ENCODE assay signal across 14 cellular contexts in the genomic region with DNA sequence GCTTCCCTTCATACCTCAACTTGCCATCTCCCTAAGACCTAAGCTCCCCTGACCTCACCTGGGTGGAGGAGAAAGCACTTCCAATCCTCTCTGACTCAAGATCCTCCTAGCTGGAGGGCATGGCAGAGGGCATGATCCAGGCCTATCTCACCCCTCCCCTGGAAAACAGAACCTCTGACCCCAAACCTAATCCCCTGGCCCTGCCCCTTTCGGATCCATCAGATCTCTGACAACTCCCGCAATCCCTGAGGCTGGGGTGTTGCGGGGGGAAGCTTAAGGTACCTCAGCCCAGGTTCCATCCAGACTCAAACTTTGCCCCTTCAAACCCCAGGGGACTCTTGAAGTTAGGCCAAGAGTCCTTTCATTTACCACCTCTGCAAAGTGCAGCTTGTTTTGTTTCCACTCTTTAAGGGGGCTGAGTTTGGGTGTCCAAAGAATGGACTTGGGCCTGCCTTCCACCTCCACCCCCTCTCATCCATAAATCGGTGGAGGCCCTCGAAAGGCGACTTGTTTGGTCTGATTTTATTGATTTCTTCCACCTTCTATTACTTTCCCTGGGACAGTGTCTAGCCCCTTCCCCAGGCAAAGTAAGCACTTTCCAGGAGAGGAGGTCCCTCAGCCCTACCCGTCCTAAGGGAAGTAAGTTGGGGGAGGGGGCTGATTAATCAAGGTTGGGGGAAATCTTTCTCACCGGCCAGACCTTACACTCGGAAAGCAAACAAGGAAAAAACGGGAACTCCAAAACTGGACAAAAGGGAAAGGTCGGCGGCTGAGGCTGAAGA. TPM values are rescaled to one million over a fixed set of nuclear protein-coding genes. Genes with fewer than 3 reads are reported as not detected.
DNase-seq lines count a peak whose midpoint lies in the region; FAIRE-seq and TF ChIP-seq lines count a peak whose summit lies in the region.
"Had no signal": no experiment of that assay in that cellular context is flagged by ENCODE, and none has a peak within 500 bp of the region (broad histone marks: within the 10 kb centered on the region; RNA-seq: fewer than 3 reads in every experiment).

No MANE protein-coding gene starts in this region.

- H3K9me3 ChIP-seq in NT2/D1 (ENCODE audit: insufficient read depth, low read length) (no peaks in the 10 kb centered on the region), ectodermal cell (ENCODE audit: control insufficient read depth, low read length) (no peaks in the 10 kb centered on the region), kidney (ENCODE audit: control insufficient read depth in 1 of 2, low read length in 2 of 2) (no peaks in the 10 kb centered on the region), uterus (no peaks in the 10 kb centered on the region)
- H3K9me3 ChIP-seq: esophagus squamous epithelium had no signal

- peaks cover 30% of the 10 kb centered on the region for H3K4me1 Mint-ChIP-seq in T-helper 2 cell treated with Interferon-gamma antibody and Interleukin-4, amounts not matched to agents 5 μg/mL and 100 μg/mL, for 36 hours (ENCODE audit: low read depth)
- peaks cover 32% of the 10 kb centered on the region for H3K4me1 Mint-ChIP-seq in neural crest cell

- no peak for DNase-seq in T-helper 2 cell treated with Interferon-gamma antibody and Interleukin-4, amounts not matched to agents 5 μg/mL and 100 μg/mL, for 36 hours (ENCODE audit: low spot score)
- DNase-seq in T-helper 2 cell (no peak), NT2/D1 (ENCODE audit: low read depth, low spot score) (no peak), neural crest cell (ENCODE audit: low read depth, low spot score) (no peak), kidney (no peak), uterus (no peak), foreskin fibroblast (no peak)
- DNase-seq: 8988T; activated CD4-positive, alpha-beta T cell treated with anti-CD3 and anti-CD28 coated beads, Interleukin-2, amount 50 U/mL, for 4 hours; esophagus squamous epithelium; left cardiac atrium; NCI-H524 treated with DMSO at 0.1 percent for 48 hours had no signal

- no peaks in the 10 kb centered on the region for H3K36me3 ChIP-seq in NT2/D1 (ENCODE audit: insufficient read depth, insufficient read length, low read length)
- H3K36me3 ChIP-seq in ectodermal cell (ENCODE audit: control insufficient read depth, insufficient read depth, low read length): no peaks in the 10 kb centered on the region
- H3K36me3 ChIP-seq in kidney (ENCODE audit: control insufficient read depth in 1 of 2, insufficient read depth in 2 of 2, low read length in 2 of 2): no peaks in the 10 kb centered on the region
- no peaks in the 10 kb centered on the region for H3K36me3 ChIP-seq in uterus
- H3K36me3 ChIP-seq: esophagus squamous epithelium had no signal

- H3K4me1 ChIP-seq in NT2/D1 (ENCODE audit: insufficient read depth, insufficient read length) (peaks cover 3% of the 10 kb centered on the region), ectodermal cell (ENCODE audit: control insufficient read depth, insufficient read depth, low read length) (peaks cover 30% of the 10 kb centered on the region), kidney (ENCODE audit: control insufficient read depth in 1 of 2, insufficient read depth in 1 of 2, low read depth in 1 of 2, low read length in 2 of 2) (peaks cover under 1 to 7% of the 10 kb centered on the region in 2 donors), uterus (peaks cover 0 to 12% of the 10 kb centered on the region in 2 donors)
- H3K4me1 ChIP-seq: parathyroid adenoma had no signal

- H3K27me3 Mint-ChIP-seq in T-helper 2 cell treated with Interferon-gamma antibody and Interleukin-4, amounts not matched to agents 5 μg/mL and 100 μg/mL, for 36 hours (ENCODE audit: low read depth): peaks cover 60% of the 10 kb centered on the region
- H3K27me3 Mint-ChIP-seq in neural crest cell (ENCODE audit: low read depth): peaks cover 80% of the 10 kb centered on the region

- no peaks in the 10 kb centered on the region for H3K9me3 Mint-ChIP-seq in T-helper 2 cell treated with Interferon-gamma antibody and Interleukin-4, amounts not matched to agents 5 μg/mL and 100 μg/mL, for 36 hours
- no peaks in the 10 kb centered on the region for H3K9me3 Mint-ChIP-seq in neural crest cell

- intact Hi-C loops in kidney (cut with DNase I) (loop anchor here (5.0 kb wide), 1 partner anchor 60 kb away; a partner anchor contains a TSS), uterus (cut with DNase I; ENCODE audit: low total_unique reads) (no loop called here)

- peak overlapping the region; percentile 60 for H3K27ac ChIP-seq in ectodermal cell (ENCODE audit: insufficient read depth, low read depth, low read length, poor library complexity, severe bottlenecking)
- H3K27ac ChIP-seq in kidney (ENCODE audit: low read depth in 2 of 2, low read length in 2 of 2): no peak overlapping the region
- no peak overlapping the region for H3K27ac ChIP-seq in uterus
- H3K27ac ChIP-seq: esophagus squamous epithelium, parathyroid adenoma had no signal

- TF ChIP-seq CTCF in neural crest cell (conservative IDR thresholded peaks at IDR 0.05) (no peak), kidney (IDR thresholded peaks at IDR 0.05; ENCODE audit: borderline replicate concordance, extremely low read depth, insufficient read depth) (no peak), uterus (IDR thresholded peaks at IDR 0.05) (no peak), foreskin fibroblast (IDR thresholded peaks at IDR 0.05; ENCODE audit: low read depth, low read length) (no peak)

- H3K27ac Mint-ChIP-seq in T-helper 2 cell treated with Interferon-gamma antibody and Interleukin-4, amounts not matched to agents 5 μg/mL and 100 μg/mL, for 36 hours: no peak overlapping the region
- no peak overlapping the region for H3K27ac Mint-ChIP-seq in neural crest cell (ENCODE audit: unreplicated experiment)

- H3K27me3 ChIP-seq in NT2/D1 (ENCODE audit: insufficient read depth, insufficient read length) (peaks cover 62% of the 10 kb centered on the region), ectodermal cell (ENCODE audit: control insufficient read depth, insufficient read depth, low read length, poor library complexity, severe bottlenecking) (peaks cover 67% of the 10 kb centered on the region), uterus (peaks cover 0 to 35% of the 10 kb centered on the region in 2 donors)

- TF ChIP-seq POLR2A in uterus (IDR thresholded peaks at IDR 0.05): no peak

- no peak for FAIRE-seq in kidney (lab: Jason Lieb, UNC)

- WGBS in ectodermal cell, 2 experiments: 1% methylated on average over 12 of the region's 12 CpGs

- no peaks in the 10 kb centered on the region for H3K36me3 Mint-ChIP-seq in T-helper 2 cell treated with Interferon-gamma antibody and Interleukin-4, amounts not matched to agents 5 μg/mL and 100 μg/mL, for 36 hours (ENCODE audit: low read depth)
- no peaks in the 10 kb centered on the region for H3K36me3 Mint-ChIP-seq in neural crest cell (ENCODE audit: low read depth)

- H3K9ac ChIP-seq in NT2/D1 (ENCODE audit: insufficient read length, low read depth) (peak overlapping the region; percentile 76), kidney (ENCODE audit: low read length in 2 of 2) (no peak overlapping the region)
- H3K9ac ChIP-seq: parathyroid adenoma had no signal

- H3K4me3 Mint-ChIP-seq in T-helper 2 cell treated with Interferon-gamma antibody and Interleukin-4, amounts not matched to agents 5 μg/mL and 100 μg/mL, for 36 hours: peak overlapping the region; percentile 34
- H3K4me3 Mint-ChIP-seq in neural crest cell: peak overlapping the region; percentile 89

- H3K4me3 ChIP-seq in NT2/D1 (ENCODE audit: insufficient read length, low read depth) (peak overlapping the region; percentile 69), ectodermal cell (ENCODE audit: insufficient read depth, low read depth, low read length) (peak overlapping the region; percentile 82), kidney (ENCODE audit: low read length in 2 of 2) (no peak overlapping the region), uterus (no peak overlapping the region), foreskin fibroblast (ENCODE audit: low read depth in 1 of 2, low read length in 2 of 2) (no peak overlapping the region)
- H3K4me3 ChIP-seq: esophagus squamous epithelium had no signal

RNA-seq across cellular contexts. Expression of a gene that starts 2.6 kb away (rescaled TPM):
- polyA plus RNA-seq in ectodermal cell (2013, experiment 1 of 4): 32.9 TPM
- 31.6 TPM for polyA plus RNA-seq in ectodermal cell (2013, experiment 2 of 4)
- polyA plus RNA-seq in ectodermal cell (2013, experiment 3 of 4): 25.6 TPM
- 27.4 TPM for polyA plus RNA-seq in ectodermal cell (2013, experiment 4 of 4)
- 13.0 and 13.8 TPM in 2 replicates for total RNA-seq in neural crest cell
- total RNA-seq in kidney: 1.3 TPM
- 0.49 TPM for polyA plus RNA-seq in kidney (ENCODE audit: insufficient read depth, low read depth, low replicate concordance)
- total RNA-seq in uterus: 1 to 10 TPM in 2 of 4 donors, under 1 TPM in 1, not detected in 1; under 0.01 to 1.1 (median 1.0) TPM

RNA-seq across cellular contexts. Expression of a gene that starts 32.9 kb away (rescaled TPM):
- 43.9 TPM for polyA plus RNA-seq in ectodermal cell (2013, experiment 1 of 4)
- polyA plus RNA-seq in ectodermal cell (2013, experiment 2 of 4): 52.0 TPM
- 39.9 TPM for polyA plus RNA-seq in ectodermal cell (2013, experiment 3 of 4)
- polyA plus RNA-seq in ectodermal cell (2013, experiment 4 of 4): 46.5 TPM
- total RNA-seq in neural crest cell (79.6 and 85.1 TPM in 2 replicates), kidney (199 TPM), uterus (100 to 1,000 TPM in 1 of 4 donors, 10 to 100 TPM in 3; 32.3 to 218 (median 60.3) TPM)
- polyA plus RNA-seq in kidney (ENCODE audit: insufficient read depth, low read depth, low replicate concordance): 34.3 TPM

RNA-seq across cellular contexts. Expression of a gene that starts 58.0 kb away (rescaled TPM):
- polyA plus RNA-seq in ectodermal cell (2013, experiment 1 of 4): 7.1 TPM
- polyA plus RNA-seq in ectodermal cell (2013, experiment 2 of 4): 6.5 TPM
- polyA plus RNA-seq in ectodermal cell (2013, experiment 3 of 4): 5.4 TPM
- 7.1 TPM for polyA plus RNA-seq in ectodermal cell (2013, experiment 4 of 4)
- total RNA-seq in neural crest cell: 9.0 and 11.0 TPM in 2 replicates
- 37.7 TPM for total RNA-seq in kidney
- polyA plus RNA-seq in kidney (ENCODE audit: insufficient read depth, low read depth, low replicate concordance): 152 TPM
- 10 to 100 TPM in 1 of 4 donors, 1 to 10 TPM in 2, under 1 TPM in 1; 0.26 to 22.0 (median 2.9) TPM for total RNA-seq in uterus

Comparison
In these comparisons a context has a peak if more than half of its experiments do, and no peak if none do; other contexts are left out.
1. H3K4me3 ChIP-seq: peak in NT2/D1 (single experiment) and ectodermal cell (single experiment); none in kidney (0 of 2), uterus (0 of 2) and foreskin fibroblast (0 of 2).